14 cellular contexts compared by ENCODE assay signal in genomic region chr4:67483868-67484602, GRCh38.
A peak's percentile ranks its signal among the peaks of the same experiment; 100 is the strongest.
DNase-seq lines count a peak whose midpoint lies in the region; ATAC-seq, FAIRE-seq and TF ChIP-seq lines count a peak whose summit lies in the region.
"Had no signal": no experiment of that assay in that cellular context is flagged by ENCODE, and none has a peak within 500 bp of the region (broad histone marks: within the 10 kb centered on the region; RNA-seq: fewer than 3 reads in every experiment).

No MANE protein-coding gene starts in this region.

- no peak for FAIRE-seq in RCC 7860 (lab: Jason Lieb, UNC)
- peak; percentile 36 for FAIRE-seq in small intestine (lab: Jason Lieb, UNC)
- FAIRE-seq: endometrium had no signal

- H3K4me3 ChIP-seq in small intestine (ENCODE audit: low read depth in 1 of 2, low read length in 2 of 2) (no peak overlapping the region), spleen (no peak overlapping the region)
- H3K4me3 ChIP-seq: ascending aorta had no signal

- 87 to 94% (median 93%) methylated on average over 5 of the region's 5 CpGs for WGBS in small intestine, 3 donors
- WGBS in spleen, 5 donors, result 91 to 95% (median 92%) methylated on average over 5 of the region's 5 CpGs

- H3K4me1 ChIP-seq in small intestine (ENCODE audit: control insufficient read depth in 2 of 2, insufficient read depth in 1 of 2, low read depth in 1 of 2, low read length in 1 of 2) (no peaks in the 10 kb centered on the region), spleen (no peaks in the 10 kb centered on the region)
- H3K4me1 ChIP-seq: ascending aorta had no signal

- H3K27ac ChIP-seq in small intestine (ENCODE audit: low read depth in 1 of 2, low read length in 1 of 2) (no peak overlapping the region), spleen (no peak overlapping the region)
- H3K27ac ChIP-seq in CD4-positive, alpha-beta T cell (ENCODE audit: low read depth, low read length), result no peak overlapping the region
- H3K27ac ChIP-seq: ascending aorta, KMS-11 had no signal

- H3K36me3 ChIP-seq in small intestine (ENCODE audit: control insufficient read depth in 2 of 2, insufficient read depth in 2 of 2, low read length in 2 of 2) (peaks cover 0 to 5% of the 10 kb centered on the region in 2 donors), spleen (peaks cover 0 to 99% (median 42%) of the 10 kb centered on the region in 6 donors)

- no peak for TF ChIP-seq CTCF in spleen (IDR thresholded peaks at IDR 0.05 in 8 of 11, conservative IDR thresholded peaks at IDR 0.05 in 3 of 11)
- no peak for TF ChIP-seq CTCF in CD4-positive, alpha-beta T cell (IDR thresholded peaks at IDR 0.05)

- H3K27me3 ChIP-seq in small intestine (ENCODE audit: control insufficient read depth in 2 of 2, insufficient read depth in 2 of 2, low read length in 2 of 2) (no peaks in the 10 kb centered on the region), spleen (replicated peaks in 1 of 7) (no peaks in the 10 kb centered on the region)
- no peaks in the 10 kb centered on the region for H3K27me3 ChIP-seq in CD4-positive, alpha-beta T cell (ENCODE audit: control insufficient read depth, insufficient read depth, low read length)
- H3K27me3 ChIP-seq: ascending aorta had no signal

- no peak for ATAC-seq in CD4-positive, alpha-beta T cell (ENCODE audit: poor library complexity)
- ATAC-seq in HG02588 (IDR thresholded peaks at IDR 0.05; ENCODE audit: unreplicated experiment), result no peak
- ATAC-seq: naive thymus-derived CD8-positive, alpha-beta T cell had no signal

- DNase-seq in activated T-cell treated with anti-CD3 and anti-CD28 coated beads, Interleukin-2, amount 50 U/mL, for 24 hours, result no peak
- no peak for DNase-seq in activated T-cell treated with anti-CD3 and anti-CD28 coated beads, Interleukin-2, amount 50 U/mL, for 1 hour
- DNase-seq in RCC 7860 (ENCODE audit: low spot score) (peak; percentile 26), fibroblast of gingiva (ENCODE audit: low read depth) (peak; percentile 58), small intestine (no peak), spleen (no peak)
- DNase-seq in CD4-positive, alpha-beta T cell, result no peak
- DNase-seq: naive thymus-derived CD8-positive, alpha-beta T cell had no signal

- peaks cover 91% of the 10 kb centered on the region for H3K36me3 Mint-ChIP-seq in activated T-cell treated with anti-CD3 and anti-CD28 coated beads, Interleukin-2, amount 50 U/mL, for 24 hours (ENCODE audit: low read depth)
- H3K36me3 Mint-ChIP-seq in CD4-positive, alpha-beta T cell (ENCODE audit: low read depth), result peaks cover 96% of the 10 kb centered on the region

- TF ChIP-seq POLR2A in spleen (IDR thresholded peaks at IDR 0.05), result no peak

- intact Hi-C loops in spleen (cut with DNase I; ENCODE audit: low total_unique reads), result no loop called here
- intact Hi-C loops in CD4-positive, alpha-beta T cell (cut with DNase I, micrococcal nuclease), result no loop called here

- H3K4me3 Mint-ChIP-seq in activated T-cell treated with anti-CD3 and anti-CD28 coated beads, Interleukin-2, amount 50 U/mL, for 24 hours, result no peak overlapping the region
- H3K4me3 Mint-ChIP-seq in CD4-positive, alpha-beta T cell, result no peak overlapping the region
- H3K4me3 Mint-ChIP-seq: naive thymus-derived CD8-positive, alpha-beta T cell; T-helper 1 cell treated with Interleukin-12 subunit alpha and Interleukin-12 subunit beta and Interleukin-4 antibody, amounts not matched to agents 30 μg/mL and 1 μg/mL, for 36 hours; type B pancreatic cell had no signal

- peak overlapping the region; percentile 26 for H3K27ac Mint-ChIP-seq in activated T-cell treated with anti-CD3 and anti-CD28 coated beads, Interleukin-2, amount 50 U/mL, for 24 hours
- no peak overlapping the region for H3K27ac Mint-ChIP-seq in CD4-positive, alpha-beta T cell
- H3K27ac Mint-ChIP-seq: T-helper 1 cell treated with Interleukin-12 subunit alpha and Interleukin-12 subunit beta and Interleukin-4 antibody, amounts not matched to agents 30 μg/mL and 1 μg/mL, for 36 hours; type B pancreatic cell had no signal

- CTCF ChIA-PET in CD4-positive, alpha-beta T cell (lab: Charles Lee), result no interaction called here

- peaks cover 27% of the 10 kb centered on the region for H3K4me1 Mint-ChIP-seq in activated T-cell treated with anti-CD3 and anti-CD28 coated beads, Interleukin-2, amount 50 U/mL, for 24 hours (ENCODE audit: low read depth)
- H3K4me1 Mint-ChIP-seq in CD4-positive, alpha-beta T cell (ENCODE audit: low read depth), result peaks cover 19% of the 10 kb centered on the region

- H3K9me3 Mint-ChIP-seq in activated T-cell treated with anti-CD3 and anti-CD28 coated beads, Interleukin-2, amount 50 U/mL, for 24 hours, result peaks cover 17% of the 10 kb centered on the region
- peaks cover 10% of the 10 kb centered on the region for H3K9me3 Mint-ChIP-seq in CD4-positive, alpha-beta T cell

- H3K9me3 ChIP-seq in small intestine (ENCODE audit: control insufficient read depth, low read depth) (no peaks in the 10 kb centered on the region), spleen (peaks cover 0 to 25% (median 12%) of the 10 kb centered on the region in 8 donors)
- H3K9me3 ChIP-seq in CD4-positive, alpha-beta T cell (ENCODE audit: control insufficient read depth, low read length), result peaks cover under 1% of the 10 kb centered on the region

- H3K27me3 Mint-ChIP-seq in activated T-cell treated with anti-CD3 and anti-CD28 coated beads, Interleukin-2, amount 50 U/mL, for 24 hours, result no peaks in the 10 kb centered on the region
- no peaks in the 10 kb centered on the region for H3K27me3 Mint-ChIP-seq in CD4-positive, alpha-beta T cell
- H3K27me3 Mint-ChIP-seq: naive thymus-derived CD8-positive, alpha-beta T cell; type B pancreatic cell had no signal

- POLR2A ChIA-PET in CD4-positive, alpha-beta T cell (lab: Charles Lee), result no interaction called here

Comparison
In these comparisons a context has a peak if more than half of its experiments do, and no peak if none do; other contexts are left out.
1. DNase-seq: peak in RCC 7860 (single experiment) and fibroblast of gingiva (single experiment); none in activated T-cell treated with anti-CD3 and anti-CD28 coated beads, Interleukin-2, amount 50 U/mL, for 24 hours (single experiment), activated T-cell treated with anti-CD3 and anti-CD28 coated beads, Interleukin-2, amount 50 U/mL, for 1 hour (single experiment), small intestine (single experiment), spleen (single experiment) and CD4-positive, alpha-beta T cell (0 of 10).